ENCODE assay signal across 13 cellular contexts in the genomic region with DNA sequence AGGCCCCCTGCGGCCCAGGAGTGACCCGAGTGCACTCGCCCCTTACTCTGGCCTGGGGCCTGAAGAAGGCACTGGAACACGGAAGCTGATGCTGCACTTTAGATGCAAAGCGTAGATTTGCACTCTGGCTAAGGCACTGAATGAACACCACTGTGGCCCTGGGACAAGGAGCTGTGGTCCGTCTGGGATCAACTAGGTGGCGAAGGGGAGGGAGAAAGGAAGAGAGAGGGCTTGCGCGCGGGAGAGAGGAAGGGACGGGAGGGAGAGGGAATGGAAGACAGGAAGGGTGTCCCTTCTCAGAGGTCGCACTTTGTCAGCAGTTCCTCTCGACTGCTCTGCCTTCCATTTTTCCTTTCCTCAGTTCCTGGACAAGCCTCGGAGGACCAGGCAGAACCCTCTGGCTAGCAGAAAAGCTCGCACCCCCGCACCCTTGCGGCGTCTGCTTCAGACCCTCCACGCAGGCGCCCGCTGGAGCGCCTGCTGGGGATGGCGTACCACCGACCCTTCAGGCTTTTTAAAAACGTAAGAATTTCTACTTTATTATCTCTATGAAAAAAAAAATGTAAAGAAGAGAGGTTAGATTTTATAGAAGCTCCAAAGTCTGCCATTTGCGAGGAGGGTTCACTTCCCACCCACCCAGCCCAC.
DNase-seq lines count a peak whose midpoint lies in the region; ATAC-seq and TF ChIP-seq lines count a peak whose summit lies in the region.
"Had no signal": no experiment of that assay in that cellular context is flagged by ENCODE, and none has a peak within 500 bp of the region (broad histone marks: within the 10 kb centered on the region; RNA-seq: fewer than 3 reads in every experiment).

No MANE protein-coding gene starts in this region.

- H3K27ac ChIP-seq in HUES6 (ENCODE audit: low read depth, low read length) = no peak overlapping the region
- H3K27ac ChIP-seq: lower lobe of right lung, ovary had no signal

- TF ChIP-seq CTCF in choroid plexus epithelial cell (conservative IDR thresholded peaks at IDR 0.05; ENCODE audit: low read depth, low read length) = no peak

- H3K9me3 ChIP-seq in HUES6 (ENCODE audit: control insufficient read depth, insufficient read depth, low read depth, low read length) = no peaks in the 10 kb centered on the region
- H3K9me3 ChIP-seq: lower lobe of right lung, ovary had no signal

- no peak overlapping the region for H3K4me3 Mint-ChIP-seq in stimulated activated memory B cell treated with anti-CD40 and anti-IgM and Interleukin-4, amounts not matched to agents 10 μg/mL and 1 μg/mL and 100 μg/mL, for 72 hours
- H3K4me3 Mint-ChIP-seq: activated naive CD4-positive, alpha-beta T cell treated with anti-CD3 and anti-CD28 coated beads, Interleukin-2, amount 50 U/mL, for 24 hours; CD8-positive, alpha-beta memory T cell; dendritic cell treated with granulocyte-macrophage colony-stimulating factor and Interleukin-4, amounts not matched to agents 40 ng/mL and 50 ng/mL, for 4 days had no signal

- peaks cover 7% of the 10 kb centered on the region for H3K4me1 Mint-ChIP-seq in stimulated activated memory B cell treated with anti-CD40 and anti-IgM and Interleukin-4, amounts not matched to agents 10 μg/mL and 1 μg/mL and 100 μg/mL, for 72 hours
- H3K4me1 Mint-ChIP-seq: activated naive CD4-positive, alpha-beta T cell treated with anti-CD3 and anti-CD28 coated beads, Interleukin-2, amount 50 U/mL, for 24 hours; CD8-positive, alpha-beta memory T cell had no signal

- peak overlapping the region; percentile 65 for H3K4me3 ChIP-seq in HUES6 (ENCODE audit: low read depth, low read length)
- H3K4me3 ChIP-seq in choroid plexus epithelial cell (ENCODE audit: low read depth, low read length) = peak overlapping the region; percentile 35
- H3K4me3 ChIP-seq: lower lobe of right lung, ovary had no signal

- H3K27me3 ChIP-seq in HUES6 (ENCODE audit: control insufficient read depth, insufficient read depth, low read length) = peaks cover 86% of the 10 kb centered on the region
- H3K27me3 ChIP-seq: ovary had no signal

- no peak overlapping the region for H3K27ac Mint-ChIP-seq in stimulated activated memory B cell treated with anti-CD40 and anti-IgM and Interleukin-4, amounts not matched to agents 10 μg/mL and 1 μg/mL and 100 μg/mL, for 72 hours
- H3K27ac Mint-ChIP-seq: activated naive CD4-positive, alpha-beta T cell treated with anti-CD3 and anti-CD28 coated beads, Interleukin-2, amount 50 U/mL, for 24 hours; CD8-positive, alpha-beta memory T cell; dendritic cell treated with granulocyte-macrophage colony-stimulating factor and Interleukin-4, amounts not matched to agents 40 ng/mL and 50 ng/mL, for 4 days had no signal

- H3K9me3 Mint-ChIP-seq in stimulated activated memory B cell treated with anti-CD40 and anti-IgM and Interleukin-4, amounts not matched to agents 10 μg/mL and 1 μg/mL and 100 μg/mL, for 72 hours = no peaks in the 10 kb centered on the region
- H3K9me3 Mint-ChIP-seq: activated naive CD4-positive, alpha-beta T cell treated with anti-CD3 and anti-CD28 coated beads, Interleukin-2, amount 50 U/mL, for 24 hours; dendritic cell treated with granulocyte-macrophage colony-stimulating factor and Interleukin-4, amounts not matched to agents 40 ng/mL and 50 ng/mL, for 4 days had no signal

- H3K9ac ChIP-seq in HUES6 (ENCODE audit: low read length) = peak overlapping the region; percentile 22

- no peaks in the 10 kb centered on the region for H3K36me3 ChIP-seq in HUES6 (ENCODE audit: control insufficient read depth, insufficient read depth, low read length)
- H3K36me3 ChIP-seq: lower lobe of right lung, ovary had no signal

- ATAC-seq in stimulated activated memory B cell treated with anti-CD40 and anti-IgM and Interleukin-4, amounts not matched to agents 10 μg/mL and 1 μg/mL and 100 μg/mL, for 72 hours = peak; percentile 31
- ATAC-seq in GM21529 (IDR thresholded peaks at IDR 0.05; ENCODE audit: unreplicated experiment) (no peak), HG03108 (IDR thresholded peaks at IDR 0.05; ENCODE audit: unreplicated experiment) (no peak)

- no peak for DNase-seq in choroid plexus epithelial cell (ENCODE audit: low read depth)
- DNase-seq in left kidney (ENCODE audit: low read depth, low spot score) = peak; percentile 13
- no peak for DNase-seq in epidermal melanocyte (ENCODE audit: insufficient read length, low spot score)
- DNase-seq: CD8-positive, alpha-beta memory T cell; lower lobe of right lung; ovary; T-helper 9 cell had no signal

- H3K36me3 Mint-ChIP-seq in stimulated activated memory B cell treated with anti-CD40 and anti-IgM and Interleukin-4, amounts not matched to agents 10 μg/mL and 1 μg/mL and 100 μg/mL, for 72 hours = no peaks in the 10 kb centered on the region
- H3K36me3 Mint-ChIP-seq: CD8-positive, alpha-beta memory T cell had no signal

- H3K27me3 Mint-ChIP-seq in stimulated activated memory B cell treated with anti-CD40 and anti-IgM and Interleukin-4, amounts not matched to agents 10 μg/mL and 1 μg/mL and 100 μg/mL, for 72 hours = peaks cover 63% of the 10 kb centered on the region

- peaks cover 6% of the 10 kb centered on the region; the same call in 1 of the 2 replicates for H3K4me1 ChIP-seq in HUES6 (ENCODE audit: control insufficient read depth, insufficient read depth, low read length)
- H3K4me1 ChIP-seq: lower lobe of right lung had no signal
